In genomic region chr7:37234928-37235327, GRCh38 we compare ENCODE assay signal across 8 cellular contexts.
DNase-seq lines count a peak whose midpoint lies in the region; ATAC-seq, FAIRE-seq and TF ChIP-seq lines count a peak whose summit lies in the region.

No MANE protein-coding gene starts in this region.

- ATAC-seq in HG03520 (IDR thresholded peaks at IDR 0.05; ENCODE audit: unreplicated experiment) (no peak), GM21526 (IDR thresholded peaks at IDR 0.05; ENCODE audit: low FRiP score, unreplicated experiment) (no peak)

- peak; percentile 60 for TF ChIP-seq CTCF in bronchial epithelial cell (IDR thresholded peaks at IDR 0.05; ENCODE audit: insufficient read depth, low read length, severe bottlenecking)

- DNase-seq in GF-D8 (lab: John Stamatoyannopoulos, UW) (peak; percentile 21), NAMALWA (ENCODE audit: low spot score) (peak; percentile 52), bronchial epithelial cell (ENCODE audit: low read depth) (peak; percentile 27), myocyte (ENCODE audit: low read depth) (peak; percentile 6), dedifferentiated amniotic fluid mesenchymal stem cell (ENCODE audit: extremely low spot score) (no peak), NCI-H187 (lab: John Stamatoyannopoulos, UW) (no peak)

- FAIRE-seq in bronchial epithelial cell (lab: Jason Lieb, UNC): no peak

- no peaks in the 10 kb centered on the region for H3K36me3 ChIP-seq in bronchial epithelial cell (ENCODE audit: control insufficient read depth, insufficient read depth, low read length)

- H3K27me3 ChIP-seq in bronchial epithelial cell (ENCODE audit: control insufficient read depth, insufficient read depth, low read length): no peaks in the 10 kb centered on the region

- H3K4me3 ChIP-seq in bronchial epithelial cell (ENCODE audit: low read depth, low read length): no peak overlapping the region

Comparison
In these comparisons a context has a peak if more than half of its experiments do, and no peak if none do; other contexts are left out.
1. DNase-seq: peak in GF-D8 (single experiment), NAMALWA (single experiment), bronchial epithelial cell (single experiment) and myocyte (single experiment); none in dedifferentiated amniotic fluid mesenchymal stem cell (single experiment) and NCI-H187 (0 of 2).